Comparison of ENCODE assay signal across 9 cellular contexts in the genomic region with DNA sequence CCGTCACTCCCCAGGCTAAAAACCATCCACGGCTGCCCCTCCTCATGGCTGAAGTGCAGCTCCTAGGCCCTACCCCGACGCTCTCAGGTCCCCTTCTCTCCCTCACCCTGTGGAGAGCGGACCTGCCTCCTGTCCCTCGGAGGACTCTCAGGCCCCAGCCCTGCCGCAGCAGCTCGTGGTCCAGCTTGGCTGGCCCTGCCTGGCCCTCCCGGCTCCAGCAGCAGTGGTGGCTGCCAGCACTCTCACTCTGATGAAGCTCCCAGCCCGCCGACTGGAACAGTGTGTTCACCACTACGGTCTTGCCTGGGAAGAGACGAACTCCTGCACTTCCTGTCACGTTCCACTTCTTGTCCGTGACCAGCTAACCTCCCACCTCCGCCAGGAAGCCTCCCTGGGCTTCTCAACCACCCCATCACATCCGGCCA. TPM values are rescaled to one million over a fixed set of nuclear protein-coding genes. Genes with fewer than 3 reads are reported as not detected.
DNase-seq lines count a peak whose midpoint lies in the region; ATAC-seq and TF ChIP-seq lines count a peak whose summit lies in the region.
"Had no signal": no experiment of that assay in that cellular context is flagged by ENCODE, and none has a peak within 500 bp of the region (broad histone marks: within the 10 kb centered on the region; RNA-seq: fewer than 3 reads in every experiment).

No MANE protein-coding gene starts in this region.

- H3K4me3 ChIP-seq in MG63 (peak overlapping the region; percentile 27), epithelial cell of proximal tubule (ENCODE audit: low read depth, low read length) (peak overlapping the region; percentile 49), suprapubic skin (peak overlapping the region; percentile 9)

- TF ChIP-seq CTCF in epithelial cell of proximal tubule (conservative IDR thresholded peaks at IDR 0.05; ENCODE audit: low read depth, low read length): no peak
- no peak for TF ChIP-seq CTCF in suprapubic skin (IDR thresholded peaks at IDR 0.05)
- TF ChIP-seq CTCF in progenitor cell of endocrine pancreas (IDR thresholded peaks at IDR 0.05; ENCODE audit: unreplicated experiment): no peak

- WGBS in suprapubic skin: 55% methylated on average over 16 of the region's 17 CpGs

- peak overlapping the region; percentile 75 for H3K27ac ChIP-seq in suprapubic skin

- no peaks in the 10 kb centered on the region for H3K27me3 Mint-ChIP-seq in progenitor cell of endocrine pancreas

- no peaks in the 10 kb centered on the region for H3K9me3 ChIP-seq in MG63
- no peaks in the 10 kb centered on the region for H3K9me3 ChIP-seq in suprapubic skin

- no peak overlapping the region for H3K27ac Mint-ChIP-seq in progenitor cell of endocrine pancreas

- H3K27me3 ChIP-seq in MG63 (no peaks in the 10 kb centered on the region), suprapubic skin (no peaks in the 10 kb centered on the region)

- H3K9me3 Mint-ChIP-seq in progenitor cell of endocrine pancreas (ENCODE audit: low read depth): no peaks in the 10 kb centered on the region

- no peaks in the 10 kb centered on the region; the same call in 1 of the 2 replicates for H3K36me3 ChIP-seq in MG63
- H3K36me3 ChIP-seq in suprapubic skin: no peaks in the 10 kb centered on the region

- H3K4me1 Mint-ChIP-seq in progenitor cell of endocrine pancreas (ENCODE audit: low read depth): peaks cover 5% of the 10 kb centered on the region

- H3K4me3 Mint-ChIP-seq in progenitor cell of endocrine pancreas (ENCODE audit: low read depth): no peak overlapping the region

- H3K36me3 Mint-ChIP-seq in progenitor cell of endocrine pancreas (ENCODE audit: insufficient read depth): no peaks in the 10 kb centered on the region

- DNase-seq in MG63 (peak; percentile 47), epithelial cell of proximal tubule (ENCODE audit: low read depth) (no peak), medulla oblongata (ENCODE audit: extremely low spot score) (peak; percentile 70), suprapubic skin (ENCODE audit: low spot score in 2 of 2) (peak; percentile 82 to 84), NCI-H2107 (lab: John Stamatoyannopoulos, UW) (no peak), progenitor cell of endocrine pancreas (ENCODE audit: low spot score, unreplicated experiment) (no peak), COLO829 (ENCODE audit: low spot score) (no peak)
- DNase-seq: NCI-H446 had no signal

- ATAC-seq in GM18502 (IDR thresholded peaks at IDR 0.05; ENCODE audit: poor library complexity, unreplicated experiment): no peak

- H3K4me1 ChIP-seq in suprapubic skin: peaks cover 57% of the 10 kb centered on the region

- TF ChIP-seq POLR2A in suprapubic skin (IDR thresholded peaks at IDR 0.05): no peak

- TF ChIP-seq EP300 in suprapubic skin (IDR thresholded peaks at IDR 0.05): no peak

RNA-seq across cellular contexts. Expression of a gene that starts 11.1 kb away (rescaled TPM):
- 5.4 and 8.2 TPM in 2 replicates for total RNA-seq in MG63 (2014; rRNA removed; shearing (Covaris generic); ENCODE audit: low replicate concordance)
- total RNA-seq in epithelial cell of proximal tubule (26.6 and 27.2 TPM in 2 replicates), suprapubic skin (10 to 100 TPM; 30.2 to 55.1 (median 39.9) TPM), progenitor cell of endocrine pancreas (23.5 and 24.7 TPM in 2 replicates)

RNA-seq across cellular contexts. Expression of a gene that starts 11.4 kb away (rescaled TPM):
- 18.4 and 38.9 TPM in 2 replicates for total RNA-seq in MG63 (2014; rRNA removed; shearing (Covaris generic); ENCODE audit: low replicate concordance)
- total RNA-seq in epithelial cell of proximal tubule: 29.0 and 44.0 TPM in 2 replicates
- total RNA-seq in suprapubic skin: 10 to 100 TPM; 17.1 to 30.3 (median 21.9) TPM
- 45.1 and 46.3 TPM in 2 replicates for total RNA-seq in progenitor cell of endocrine pancreas

RNA-seq across cellular contexts. Expression of a gene that starts 22.4 kb away (rescaled TPM):
- total RNA-seq in MG63 (2014; rRNA removed; shearing (Covaris generic); ENCODE audit: low replicate concordance): 29.0 and 43.2 TPM in 2 replicates
- total RNA-seq in epithelial cell of proximal tubule (9.0 and 21.9 TPM in 2 replicates), suprapubic skin (10 to 100 TPM; 15.9 to 21.9 (median 18.5) TPM), progenitor cell of endocrine pancreas (10.3 and 10.7 TPM in 2 replicates)

RNA-seq across cellular contexts. Expression of a gene that starts 28.7 kb away (rescaled TPM):
- total RNA-seq in MG63 (2014; rRNA removed; shearing (Covaris generic); ENCODE audit: low replicate concordance): 34.9 and 45.2 TPM in 2 replicates
- total RNA-seq in epithelial cell of proximal tubule (492 and 789 TPM in 2 replicates), suprapubic skin (100 to 1,000 TPM; 107 to 172 (median 128) TPM), progenitor cell of endocrine pancreas (929 and 983 TPM in 2 replicates)

Comparison
In these comparisons a context has a peak if more than half of its experiments do, and no peak if none do; other contexts are left out.
1. DNase-seq: peak in MG63 (single experiment), medulla oblongata (single experiment) and suprapubic skin (2 of 2); none in epithelial cell of proximal tubule (single experiment), NCI-H2107 (single experiment), progenitor cell of endocrine pancreas (single experiment) and COLO829 (single experiment).
2. Peak in every context shown above with its lines, with median percentiles within 50 percentile points of each other: H3K4me3 ChIP-seq.